2 cellular contexts compared by ENCODE assay signal in genomic region chr4:74146581-74147129, GRCh38.
TF ChIP-seq lines count a peak whose summit lies in the region.

No MANE protein-coding gene starts in this region.

TF ChIP-seq in HepG2, 621 proteins besides CTCF, POLR2A, EP300 and RAD21:
- TF ChIP-seq PTBP1 (IDR thresholded peaks at IDR 0.05; ENCODE audit: low read depth, low read length, poor library complexity, severe bottlenecking) (no peak), HNRNPL (IDR thresholded peaks at IDR 0.05; ENCODE audit: low read depth, low read length) (no peak), TRIM24 (CRISPR knock-in tag; IDR thresholded peaks at IDR 0.05) (no peak), CEBPB (IDR thresholded peaks at IDR 0.05; ENCODE audit: borderline replicate concordance, low read depth, low read length) (peak; percentile 79), ZBTB26 (CRISPR knock-in tag; IDR thresholded peaks at IDR 0.05; ENCODE audit: borderline replicate concordance) (no peak)

TF ChIP-seq in IMR-90, 13 proteins besides CTCF, POLR2A, EP300 and RAD21:
- TF ChIP-seq CHD1 (IDR thresholded peaks at IDR 0.05; ENCODE audit: low read depth, low read length) (no peak), RCOR1 (IDR thresholded peaks at IDR 0.05; ENCODE audit: insufficient replicate concordance, low read length) (no peak), CEBPB (IDR thresholded peaks at IDR 0.05; ENCODE audit: low read depth, low read length) (peak; percentile 90)
